ENCODE assay signal across 28 cellular contexts in the genomic region with DNA sequence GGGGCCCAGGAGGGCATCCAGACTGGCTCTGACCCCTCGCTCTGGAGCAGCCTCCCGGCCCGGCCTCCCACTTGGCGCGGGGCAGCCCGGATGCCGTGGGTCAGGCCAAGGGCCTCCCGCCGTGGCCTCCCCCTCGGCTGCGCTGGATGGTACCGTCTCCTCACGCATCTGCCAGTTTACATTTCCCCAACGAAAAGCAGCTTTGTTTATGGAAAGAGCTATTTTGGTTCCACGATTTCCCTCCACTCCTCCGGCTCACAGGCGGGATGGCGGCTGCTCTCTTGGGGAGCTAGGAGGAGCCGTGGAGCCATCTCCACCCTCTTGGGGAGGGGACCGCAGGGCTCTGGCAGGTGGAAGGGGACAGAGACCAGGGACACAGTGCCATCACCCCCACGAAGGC.
DNase-seq lines count a peak whose midpoint lies in the region; ATAC-seq and TF ChIP-seq lines count a peak whose summit lies in the region.
"Had no signal": no experiment of that assay in that cellular context is flagged by ENCODE, and none has a peak within 500 bp of the region (broad histone marks: within the 10 kb centered on the region; RNA-seq: fewer than 3 reads in every experiment).

No MANE protein-coding gene starts in this region.

- WGBS in testis, 2 donors: 69 to 82% methylated on average over 2 to 21 of the region's 21 CpGs

- no peak for TF ChIP-seq POLR2A in testis (IDR thresholded peaks at IDR 0.05)

- no peak overlapping the region for H3K27ac ChIP-seq in testis
- H3K27ac ChIP-seq: A549, KMS-11, Peyer's patch had no signal

- DNase-seq in H7 (peak; percentile 72), amniotic epithelial cell (ENCODE audit: low read depth) (peak; percentile 53), foreskin fibroblast (peak; percentile 11 to 20), testis (no peak), natural killer cell (no peak), EL (no peak), AML-193 (lab: John Stamatoyannopoulos, UW) (no peak)
- no peak for DNase-seq in stimulated activated effector memory CD8-positive, alpha-beta T cell treated with anti-CD3 and anti-CD28 coated beads, Interleukin-12 subunit alpha, Interleukin-12 subunit beta, amount 100 ng/mL, for 72 hours (ENCODE audit: low spot score in 2 of 2)
- DNase-seq: CD8-positive, alpha-beta memory T cell; DMS 273 treated with DMSO at 0.1 percent for 48 hours; DMS79; GF-D8; HCEC 1CT; NCI-H1092; NCI-H1417 treated with DMSO at 0.1 percent for 48 hours; NCI-H1694 treated with DMSO at 0.1 percent for 48 hours; NCI-H2081; NCI-H2171; NCI-H226; NCI-H510A; NCI-H69; Peyer's patch; SIG-M5; SK-N-SH; SW 1271 had no signal

- H3K4me3 Mint-ChIP-seq in stimulated activated effector memory CD8-positive, alpha-beta T cell treated with anti-CD3 and anti-CD28 coated beads, Interleukin-12 subunit alpha, Interleukin-12 subunit beta, amount 100 ng/mL, for 72 hours: no peak overlapping the region
- no peak overlapping the region for H3K4me3 Mint-ChIP-seq in natural killer cell
- H3K4me3 Mint-ChIP-seq: CD14-positive monocyte; CD8-positive, alpha-beta memory T cell had no signal

- H3K4me3 ChIP-seq in H7 (ENCODE audit: insufficient read depth, low read depth, low read length): no peak overlapping the region
- no peak overlapping the region for H3K4me3 ChIP-seq in foreskin fibroblast (ENCODE audit: low read depth in 1 of 2, low read length in 2 of 2)
- H3K4me3 ChIP-seq in testis: no peak overlapping the region
- H3K4me3 ChIP-seq: A549, Peyer's patch had no signal

- intact Hi-C loops in testis (cut with DNase I; ENCODE audit: low total_unique reads) (no loop called here), natural killer cell (cut with micrococcal nuclease) (no loop called here)

- no peak overlapping the region for H3K27ac Mint-ChIP-seq in stimulated activated effector memory CD8-positive, alpha-beta T cell treated with anti-CD3 and anti-CD28 coated beads, Interleukin-12 subunit alpha, Interleukin-12 subunit beta, amount 100 ng/mL, for 72 hours
- no peak overlapping the region for H3K27ac Mint-ChIP-seq in natural killer cell
- H3K27ac Mint-ChIP-seq: CD8-positive, alpha-beta memory T cell had no signal

- H3K27me3 ChIP-seq in H7 (ENCODE audit: control insufficient read depth, insufficient read depth, low read length) (no peaks in the 10 kb centered on the region), testis (no peaks in the 10 kb centered on the region)
- H3K27me3 ChIP-seq: Peyer's patch had no signal

- H3K4me1 ChIP-seq in testis: no peaks in the 10 kb centered on the region
- H3K4me1 ChIP-seq: A549 had no signal

- H3K36me3 Mint-ChIP-seq in stimulated activated effector memory CD8-positive, alpha-beta T cell treated with anti-CD3 and anti-CD28 coated beads, Interleukin-12 subunit alpha, Interleukin-12 subunit beta, amount 100 ng/mL, for 72 hours: no peaks in the 10 kb centered on the region
- H3K36me3 Mint-ChIP-seq in natural killer cell: no peaks in the 10 kb centered on the region
- H3K36me3 Mint-ChIP-seq: CD8-positive, alpha-beta memory T cell had no signal

- no peaks in the 10 kb centered on the region for H3K27me3 Mint-ChIP-seq in natural killer cell (ENCODE audit: low read depth in 2 of 2)

- H3K4me1 Mint-ChIP-seq in stimulated activated effector memory CD8-positive, alpha-beta T cell treated with anti-CD3 and anti-CD28 coated beads, Interleukin-12 subunit alpha, Interleukin-12 subunit beta, amount 100 ng/mL, for 72 hours: no peaks in the 10 kb centered on the region
- H3K4me1 Mint-ChIP-seq in natural killer cell: peaks cover 0 to 9% of the 10 kb centered on the region in 2 donors
- H3K4me1 Mint-ChIP-seq: CD8-positive, alpha-beta memory T cell had no signal

- TF ChIP-seq CTCF in foreskin fibroblast (IDR thresholded peaks at IDR 0.05; ENCODE audit: low read depth, low read length) (no peak), testis (IDR thresholded peaks at IDR 0.05) (no peak), natural killer cell (IDR thresholded peaks at IDR 0.05) (no peak)

- ATAC-seq in stimulated activated effector memory CD8-positive, alpha-beta T cell treated with anti-CD3 and anti-CD28 coated beads, Interleukin-12 subunit alpha, Interleukin-12 subunit beta, amount 100 ng/mL, for 72 hours: peak; percentile 17
- ATAC-seq in natural killer cell: no peak
- ATAC-seq: A549 had no signal

- H3K36me3 ChIP-seq in H7 (replicated peaks; ENCODE audit: control insufficient read depth, insufficient read depth, low read length) (no peaks in the 10 kb centered on the region), testis (ENCODE audit: low read depth, missing control alignments) (no peaks in the 10 kb centered on the region)
- H3K36me3 ChIP-seq: Peyer's patch had no signal

- no peaks in the 10 kb centered on the region for H3K9me3 ChIP-seq in testis
- H3K9me3 ChIP-seq: A549, SK-N-SH had no signal

- H3K9me3 Mint-ChIP-seq in stimulated activated effector memory CD8-positive, alpha-beta T cell treated with anti-CD3 and anti-CD28 coated beads, Interleukin-12 subunit alpha, Interleukin-12 subunit beta, amount 100 ng/mL, for 72 hours: peaks cover 2% of the 10 kb centered on the region
- peaks cover 0 to 2% of the 10 kb centered on the region in 2 donors for H3K9me3 Mint-ChIP-seq in natural killer cell

Comparison
In these comparisons a context has a peak if more than half of its experiments do, and no peak if none do; other contexts are left out.
1. DNase-seq: peak in H7 (single experiment), amniotic epithelial cell (single experiment) and foreskin fibroblast (2 of 2); none in stimulated activated effector memory CD8-positive, alpha-beta T cell treated with anti-CD3 and anti-CD28 coated beads, Interleukin-12 subunit alpha, Interleukin-12 subunit beta, amount 100 ng/mL, for 72 hours (0 of 2), testis (single experiment), natural killer cell (single experiment), EL (single experiment) and AML-193 (0 of 2).